In genomic region chr2:28702887-28703286, GRCh38 we compare ENCODE assay signal across 26 cellular contexts. TPM values are rescaled to one million over a fixed set of nuclear protein-coding genes. Genes with fewer than 3 reads are reported as not detected.
DNase-seq lines count a peak whose midpoint lies in the region; ATAC-seq and TF ChIP-seq lines count a peak whose summit lies in the region.
"Had no signal": no experiment of that assay in that cellular context is flagged by ENCODE, and none has a peak within 500 bp of the region (broad histone marks: within the 10 kb centered on the region; RNA-seq: fewer than 3 reads in every experiment).

No MANE protein-coding gene starts in this region.

- TF ChIP-seq CTCF in cardiac muscle cell (IDR thresholded peaks at IDR 0.05; ENCODE audit: low read depth, low read length): no peak
- TF ChIP-seq CTCF in body of pancreas (IDR thresholded peaks at IDR 0.05): no peak
- no peak for TF ChIP-seq CTCF in right lobe of liver (IDR thresholded peaks at IDR 0.05)

- TF ChIP-seq POLR2A in body of pancreas (IDR thresholded peaks at IDR 0.05): no peak
- no peak for TF ChIP-seq POLR2A in right lobe of liver (IDR thresholded peaks at IDR 0.05)

- H3K4me1 ChIP-seq in cardiac muscle cell (ENCODE audit: low read depth) (no peaks in the 10 kb centered on the region), body of pancreas (peaks cover 14% of the 10 kb centered on the region), right lobe of liver (peaks cover 0 to 20% (median 6%) of the 10 kb centered on the region in 4 donors)
- no peaks in the 10 kb centered on the region for H3K4me1 ChIP-seq in effector memory CD4-positive, alpha-beta T cell (ENCODE audit: control insufficient read depth, insufficient read depth, low read length, poor library complexity, severe bottlenecking)

- H3K27ac ChIP-seq in cardiac muscle cell (peak overlapping the region; percentile 72), body of pancreas (peak overlapping the region; percentile 28 to 70 (median 52)), right lobe of liver (peak overlapping the region in 2 of 3 donors; percentile 65 to 69), temporal lobe (ENCODE audit: low read depth, low read length) (peak overlapping the region; percentile 52)
- H3K27ac ChIP-seq in effector memory CD4-positive, alpha-beta T cell (ENCODE audit: insufficient read depth, low read length, poor library complexity, severe bottlenecking): no peak overlapping the region
- H3K27ac ChIP-seq: epithelial cell of prostate, neutrophil, RWPE1 had no signal

- ATAC-seq in Right ventricle myocardium inferior (no peak), body of pancreas (no peak), right lobe of liver (no peak), HG02840 (IDR thresholded peaks at IDR 0.05; ENCODE audit: low FRiP score, unreplicated experiment) (no peak)
- ATAC-seq: activated CD4-positive, alpha-beta T cell treated with anti-CD3 and anti-CD28 coated beads for 36 hours; GM12878; SK-N-SH treated with all-trans-retinoic acid at 6 μM for 48 hours; stimulated activated naive B cell treated with anti-CD40 and anti-IgM and Interleukin-4, amounts not matched to agents 10 μg/mL and 1 μg/mL and 100 μg/mL, for 72 hours had no signal

- H3K36me3 ChIP-seq in cardiac muscle cell (no peaks in the 10 kb centered on the region), body of pancreas (replicated peaks in 1 of 2; ENCODE audit: insufficient read depth in 1 of 2, low read depth in 2 of 2) (no peaks in the 10 kb centered on the region), right lobe of liver (no peaks in the 10 kb centered on the region)
- no peaks in the 10 kb centered on the region for H3K36me3 ChIP-seq in effector memory CD4-positive, alpha-beta T cell (ENCODE audit: control insufficient read depth, insufficient read depth, low read length)
- H3K36me3 ChIP-seq: neutrophil had no signal

- H3K9me3 ChIP-seq in cardiac muscle cell (ENCODE audit: low read depth): no peaks in the 10 kb centered on the region
- no peaks in the 10 kb centered on the region for H3K9me3 ChIP-seq in body of pancreas
- no peaks in the 10 kb centered on the region for H3K9me3 ChIP-seq in right lobe of liver
- H3K9me3 ChIP-seq in effector memory CD4-positive, alpha-beta T cell (ENCODE audit: control insufficient read depth, low read length): no peaks in the 10 kb centered on the region
- H3K9me3 ChIP-seq: neutrophil, testis had no signal

- intact Hi-C loops in Right ventricle myocardium inferior (cut with DNase I) (loop anchor here (5.0 kb wide), 1 partner anchor 96 kb away; no protein-coding TSS in a partner anchor), body of pancreas (cut with DNase I) (no loop called here), right lobe of liver (cut with DNase I) (no loop called here)

- WGBS in body of pancreas, 2 donors: 70 to 96% methylated on average over 7 of the region's 7 CpGs
- 97% methylated on average over 6 of the region's 7 CpGs for WGBS in right lobe of liver (ENCODE audit: insufficient coverage, low coverage, low lambda C conversion rate, missing lambda C conversion rate)

- no peaks in the 10 kb centered on the region for H3K27me3 ChIP-seq in cardiac muscle cell
- no peaks in the 10 kb centered on the region for H3K27me3 ChIP-seq in body of pancreas
- H3K27me3 ChIP-seq in right lobe of liver: no peaks in the 10 kb centered on the region
- no peaks in the 10 kb centered on the region for H3K27me3 ChIP-seq in effector memory CD4-positive, alpha-beta T cell (replicated peaks; ENCODE audit: control insufficient read depth, insufficient read depth, low read length, poor library complexity, severe bottlenecking)
- H3K27me3 ChIP-seq: neutrophil, testis had no signal

- no peak overlapping the region for H3K4me3 ChIP-seq in cardiac muscle cell
- H3K4me3 ChIP-seq in body of pancreas: no peak overlapping the region
- H3K4me3 ChIP-seq in right lobe of liver: no peak overlapping the region
- no peak overlapping the region for H3K4me3 ChIP-seq in effector memory CD4-positive, alpha-beta T cell (ENCODE audit: insufficient read depth, low read depth, low read length, poor library complexity, severe bottlenecking)
- H3K4me3 ChIP-seq: GM12878, testis had no signal

- DNase-seq in cardiac muscle cell (ENCODE audit: low read depth in 1 of 2, low spot score in 1 of 2): no peak
- DNase-seq in Right ventricle myocardium inferior (ENCODE audit: missing footprints): no peak
- DNase-seq in body of pancreas: no peak
- no peak for DNase-seq in right lobe of liver
- no peak for DNase-seq in activated gamma-delta T cell treated with Interleukin-2 at 50 U/mL for 16 hours
- no peak for DNase-seq in effector memory CD4-positive, alpha-beta T cell
- DNase-seq: 8988T; activated CD4-positive, alpha-beta T cell treated with anti-CD3 and anti-CD28 coated beads for 36 hours; activated CD8-positive, alpha-beta memory T cell treated with anti-CD3 and anti-CD28 coated beads for 24 hours; activated effector memory CD4-positive, alpha-beta T cell treated with anti-CD3 and anti-CD28 coated beads, Interleukin-2, amount 50 U/mL, for 16 hours; CD4-positive, alpha-beta T cell; HCEC 1CT; immature natural killer cell; NCI-H146; NCI-H446; stimulated activated CD4-positive, alpha-beta T cell treated with anti-CD3 and anti-CD28 coated beads, Interleukin-12 subunit alpha, Interleukin-12 subunit beta, amount 100 ng/mL, for 4 hours; stimulated activated CD4-positive, alpha-beta T cell treated with anti-CD3 and anti-CD28 coated beads, Interleukin-4, amount 100 ng/mL, for 4 hours; stimulated activated naive B cell treated with anti-CD40 and anti-IgM and Interleukin-4, amounts not matched to agents 10 μg/mL and 1 μg/mL and 100 μg/mL, for 72 hours had no signal

RNA-seq across cellular contexts. Expression of gene PPP1CB, which starts 48.7 kb away (rescaled TPM):
- total RNA-seq in cardiac muscle cell (131 and 161 TPM in 2 replicates), Right ventricle myocardium inferior (397 TPM), body of pancreas (100 to 1,000 TPM in 1 of 2 donors, 10 to 100 TPM in 1; 63.3 to 139 TPM), right lobe of liver (10 to 100 TPM; 55.7 to 86.3 (median 71.4) TPM), temporal lobe (228 TPM)
- 140 and 198 TPM in 2 replicates for polyA plus RNA-seq in cardiac muscle cell
